1 cellular context compared by ENCODE assay signal in the genomic region with DNA sequence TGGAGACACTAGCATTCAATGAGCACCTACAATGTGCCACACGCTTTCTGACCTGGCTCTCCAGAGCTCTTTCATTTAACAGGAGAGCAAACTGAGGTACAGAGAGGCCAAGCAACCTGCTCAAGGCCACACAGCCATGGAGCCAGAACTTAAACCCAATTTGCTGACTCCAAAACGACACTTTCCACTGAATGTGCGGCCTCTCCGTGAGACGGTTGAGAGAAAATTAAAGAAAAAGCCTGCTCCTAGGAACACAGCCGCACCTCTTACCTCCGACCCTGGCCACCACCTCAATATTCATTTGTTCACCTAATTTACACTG.
A peak's percentile ranks its signal among the peaks of the same experiment; 100 is the strongest.
TF ChIP-seq lines count a peak whose summit lies in the region.

No MANE protein-coding gene starts in this region.

TF ChIP-seq in HepG2, 621 proteins besides CTCF, POLR2A, EP300 and RAD21:
- TF ChIP-seq SATB2 (CRISPR knock-in tag; IDR thresholded peaks at IDR 0.05): no peak
- no peak for TF ChIP-seq ZNF143 (CRISPR knock-in tag; IDR thresholded peaks at IDR 0.05)
- TF ChIP-seq DMAP1 (CRISPR knock-in tag; IDR thresholded peaks at IDR 0.05): no peak
- no peak for TF ChIP-seq SRSF9 (IDR thresholded peaks at IDR 0.05; ENCODE audit: borderline replicate concordance, insufficient read depth, low read depth, low read length, poor library complexity, severe bottlenecking)
- TF ChIP-seq MED13 (CRISPR knock-in tag; IDR thresholded peaks at IDR 0.05): no peak
- no peak for TF ChIP-seq PCBP2 (optimal IDR thresholded peaks at IDR 0.05; ENCODE audit: low read depth, low read length, poor library complexity, severe bottlenecking)
- no peak for TF ChIP-seq ZNF816 (CRISPR knock-in tag; IDR thresholded peaks at IDR 0.05; ENCODE audit: borderline replicate concordance)
- TF ChIP-seq ZNF768 (CRISPR knock-in tag; IDR thresholded peaks at IDR 0.05): peak; percentile 93
TF ChIP-seq in HepG2: peak in this region for 1.
